In the genomic region with DNA sequence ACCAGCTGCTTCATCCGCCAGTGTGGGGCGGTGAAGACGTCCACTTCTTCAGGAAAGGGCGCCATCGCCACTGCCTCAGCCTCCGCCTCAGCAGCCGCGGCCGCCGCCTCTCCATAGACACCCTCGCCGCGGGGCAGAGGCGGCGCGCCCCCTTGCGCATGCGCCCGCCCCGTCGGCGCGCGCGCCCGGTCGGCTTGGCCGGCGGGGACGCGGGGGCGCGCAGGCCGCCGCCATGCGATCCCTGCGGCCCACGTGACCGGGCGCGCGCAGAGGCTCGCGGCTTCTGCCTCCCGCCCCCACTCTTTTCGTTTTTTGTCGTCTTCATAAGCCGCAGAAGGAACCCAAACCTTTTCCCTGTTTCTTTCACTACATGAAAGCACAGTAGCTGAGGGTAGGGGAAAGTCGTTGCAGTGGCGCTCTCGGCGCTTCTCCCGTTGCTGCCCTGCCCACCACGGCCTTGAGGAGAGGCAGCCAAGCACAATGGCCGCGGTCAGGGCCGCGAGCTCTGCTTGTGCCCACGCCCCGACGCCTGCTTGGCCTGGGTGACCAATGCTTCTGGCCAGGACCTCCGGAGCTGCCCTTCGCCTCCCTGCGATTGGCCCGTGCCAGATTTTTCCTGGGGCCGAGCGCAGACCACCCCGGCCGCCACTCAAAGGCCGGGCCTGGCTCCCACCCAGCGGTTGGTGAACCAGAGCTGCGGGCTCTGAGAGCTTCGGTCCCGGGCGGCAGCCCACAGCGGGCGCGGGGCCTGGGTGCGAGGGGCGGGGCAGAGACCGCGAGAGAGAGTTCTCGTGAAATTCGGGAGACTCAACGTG, we compare ENCODE assay signal across 8 cellular contexts. TPM values are rescaled to one million over a fixed set of nuclear protein-coding genes. Genes with fewer than 3 reads are reported as not detected.
DNase-seq lines count a peak whose midpoint lies in the region; ATAC-seq lines count a peak whose summit lies in the region.

A gene with protein sequence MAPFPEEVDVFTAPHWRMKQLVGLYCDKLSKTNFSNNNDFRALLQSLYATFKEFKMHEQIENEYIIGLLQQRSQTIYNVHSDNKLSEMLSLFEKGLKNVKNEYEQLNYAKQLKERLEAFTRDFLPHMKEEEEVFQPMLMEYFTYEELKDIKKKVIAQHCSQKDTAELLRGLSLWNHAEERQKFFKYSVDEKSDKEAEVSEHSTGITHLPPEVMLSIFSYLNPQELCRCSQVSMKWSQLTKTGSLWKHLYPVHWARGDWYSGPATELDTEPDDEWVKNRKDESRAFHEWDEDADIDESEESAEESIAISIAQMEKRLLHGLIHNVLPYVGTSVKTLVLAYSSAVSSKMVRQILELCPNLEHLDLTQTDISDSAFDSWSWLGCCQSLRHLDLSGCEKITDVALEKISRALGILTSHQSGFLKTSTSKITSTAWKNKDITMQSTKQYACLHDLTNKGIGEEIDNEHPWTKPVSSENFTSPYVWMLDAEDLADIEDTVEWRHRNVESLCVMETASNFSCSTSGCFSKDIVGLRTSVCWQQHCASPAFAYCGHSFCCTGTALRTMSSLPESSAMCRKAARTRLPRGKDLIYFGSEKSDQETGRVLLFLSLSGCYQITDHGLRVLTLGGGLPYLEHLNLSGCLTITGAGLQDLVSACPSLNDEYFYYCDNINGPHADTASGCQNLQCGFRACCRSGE (minus strand): TSS at position 135 of the 815 bp plus-strand sequence. CDS start 70 bp downstream, at position 65.

- ATAC-seq in GM18873 (IDR thresholded peaks at IDR 0.05; ENCODE audit: low FRiP score, unreplicated experiment) (peak; percentile 53), HG03135 (IDR thresholded peaks at IDR 0.05; ENCODE audit: unreplicated experiment) (peak; percentile 70)

- DNase-seq in AG08396 (ENCODE audit: low spot score) (peak; percentile 98), NCI-H2227 (lab: John Stamatoyannopoulos, UW; ENCODE audit: unreplicated experiment) (peak; percentile 89), cerebellum (ENCODE audit: low spot score) (peak; percentile 93), kidney tubule cell (ENCODE audit: low spot score) (peak; percentile 90)
- DNase-seq in activated CD4-positive, alpha-beta T cell treated with anti-CD3 and anti-CD28 coated beads for 1 hour: peak; percentile 74
- DNase-seq in stimulated activated CD4-positive, alpha-beta T cell treated with anti-CD3 and anti-CD28 coated beads, Interleukin-1b, Interleukin-23, amount 100 ng/mL, for 24 hours (ENCODE audit: low read depth in 4 of 4, low spot score in 1 of 4): peak; percentile 50 to 73 (median 57)

RNA-seq across cellular contexts. Expression of the gene that starts here (rescaled TPM):
- total RNA-seq in cerebellum: 140 TPM

Comparison
In these comparisons a context has a peak if more than half of its experiments do, and no peak if none do; other contexts are left out.
1. Peak in every context shown above with its lines: DNase-seq and ATAC-seq.